ENCODE assay signal across 8 cellular contexts in genomic region chr9:134025606-134026541, GRCh38.
DNase-seq lines count a peak whose midpoint lies in the region; ATAC-seq lines count a peak whose summit lies in the region.

No MANE protein-coding gene starts in this region.

- no peaks in the 10 kb centered on the region for H3K9me3 ChIP-seq in muscle layer of colon (ENCODE audit: low read length)

- peaks cover 8% of the 10 kb centered on the region for H3K4me1 ChIP-seq in muscle layer of colon (ENCODE audit: insufficient read depth, low read length)

- no peaks in the 10 kb centered on the region for H3K27me3 ChIP-seq in muscle layer of colon (ENCODE audit: control insufficient read depth in 1 of 2, insufficient read depth in 2 of 2, low read length in 2 of 2)

- peak overlapping the region; percentile 9 for H3K9ac ChIP-seq in muscle layer of colon (ENCODE audit: low read length)

- peak; percentile 30 for ATAC-seq in HG02763 (IDR thresholded peaks at IDR 0.05; ENCODE audit: unreplicated experiment)

- peak overlapping the region; percentile 53 for H3K27ac ChIP-seq in muscle layer of colon (ENCODE audit: low read depth, low read length)

- peaks cover 22% of the 10 kb centered on the region for H3K36me3 ChIP-seq in muscle layer of colon (ENCODE audit: insufficient read depth, low read length)

- peak overlapping the region; percentile 64 to 70 for H3K4me3 ChIP-seq in muscle layer of colon (ENCODE audit: low read depth in 1 of 2, low read length in 2 of 2)

- DNase-seq in NCI-H748 (lab: John Stamatoyannopoulos, UW; ENCODE audit: unreplicated experiment) (peak; percentile 70), NCI-H748 treated with DMSO at 0.1 percent for 48 hours (lab: John Stamatoyannopoulos, UW) (no peak), NCI-H2171 (lab: John Stamatoyannopoulos, UW) (peak; percentile 69), epidermal melanocyte (ENCODE audit: insufficient read length, low spot score) (peak; percentile 54)
- DNase-seq in activated CD8-positive, alpha-beta memory T cell treated with anti-CD3 and anti-CD28 coated beads for 24 hours = peak; percentile 81
- DNase-seq in stimulated activated naive CD4-positive, alpha-beta T cell (lab: John Stamatoyannopoulos, UW) = peak; percentile 16 to 71 (median 46)
